8 cellular contexts compared by ENCODE assay signal in genomic region chr11:66080055-66080817, GRCh38. TPM values are rescaled to one million over a fixed set of nuclear protein-coding genes. Genes with fewer than 3 reads are reported as not detected.
DNase-seq lines count a peak whose midpoint lies in the region; ATAC-seq and TF ChIP-seq lines count a peak whose summit lies in the region.

No MANE protein-coding gene starts in this region.

- ATAC-seq in GM21717 (IDR thresholded peaks at IDR 0.05; ENCODE audit: unreplicated experiment) (no peak), GM23338 (no peak)

- no peak overlapping the region for H3K4me3 ChIP-seq in esophagus (ENCODE audit: low read depth in 1 of 2, low read length in 2 of 2)
- no peak overlapping the region for H3K4me3 ChIP-seq in skin epidermis
- H3K4me3 ChIP-seq in GM23338: no peak overlapping the region

- 0 out of 2 replicates have a peak, but pooled peaks cover 6% of the 10 kb centered on the region for H3F3A ChIP-seq in GM23338 (replicated peaks; ENCODE audit: low read depth)

- H3K4me3 Mint-ChIP-seq in activated CD4-positive, alpha-beta memory T cell treated with anti-CD3 and anti-CD28 coated beads, Interleukin-2, amount 10 ng/mL, durations not matched to agents 7 days and 5 days: peak overlapping the region; percentile 83
- H3K4me3 Mint-ChIP-seq in GM23338: no peak overlapping the region

- peaks cover 47% of the 10 kb centered on the region for H3K79me2 ChIP-seq in GM23338 (replicated peaks; ENCODE audit: insufficient read depth)

- TF ChIP-seq CTCF in GM23338 (conservative IDR thresholded peaks at IDR 0.05; ENCODE audit: low read depth in 2 of 2): no peak

- no peak overlapping the region for H3K4me2 ChIP-seq in GM23338

- peaks cover 0 to 3% of the 10 kb centered on the region in 2 donors for H3K36me3 ChIP-seq in esophagus (ENCODE audit: control insufficient read depth in 2 of 2, insufficient read depth in 2 of 2, low read length in 1 of 2)
- H3K36me3 ChIP-seq in GM23338 (ENCODE audit: insufficient read depth): no peaks in the 10 kb centered on the region; the same call in 1 of the 2 replicates

- H2AFZ ChIP-seq in GM23338: no peak overlapping the region

- POLR2A ChIA-PET in activated CD4-positive, alpha-beta memory T cell treated with anti-CD3 and anti-CD28 coated beads, Interleukin-2, amount 10 ng/mL, durations not matched to agents 7 days and 5 days (lab: Charles Lee): interaction anchor here (0.7 to 6.9 kb wide), 6 partner anchors 11 to 45 kb away, joined by 3 to 88 read pairs (median 23); partner anchors contain the start of genes PACS1 and SF3B2

- H3K4me1 Mint-ChIP-seq in activated CD4-positive, alpha-beta memory T cell treated with anti-CD3 and anti-CD28 coated beads, Interleukin-2, amount 10 ng/mL, durations not matched to agents 7 days and 5 days: peaks cover 65% of the 10 kb centered on the region
- no peaks in the 10 kb centered on the region; the same call in 2 of the 3 replicates for H3K4me1 Mint-ChIP-seq in GM23338

- no peaks in the 10 kb centered on the region for H3K9me3 ChIP-seq in esophagus (ENCODE audit: control insufficient read depth in 2 of 2, insufficient read depth in 1 of 2, low read depth in 1 of 2, low read length in 1 of 2)

- H4K20me1 ChIP-seq in GM23338 (replicated peaks; ENCODE audit: insufficient read depth): peaks cover 19% of the 10 kb centered on the region

- WGBS in esophagus, 2 donors: 51 to 58% methylated on average over 9 of the region's 9 CpGs

- no peaks in the 10 kb centered on the region for H3K9me2 ChIP-seq in GM23338 (ENCODE audit: insufficient read depth)

- peaks cover 35% of the 10 kb centered on the region for H3K36me3 Mint-ChIP-seq in activated CD4-positive, alpha-beta memory T cell treated with anti-CD3 and anti-CD28 coated beads, Interleukin-2, amount 10 ng/mL, durations not matched to agents 7 days and 5 days (ENCODE audit: low read depth)
- no peaks in the 10 kb centered on the region for H3K36me3 Mint-ChIP-seq in GM23338 (ENCODE audit: low read depth)

- DNase-seq in SIG-M5 treated with dmso at 0.1 percent for 504 hours (lab: John Stamatoyannopoulos, UW; ENCODE audit: unreplicated experiment) (peak; percentile 25), SIG-M5 (lab: John Stamatoyannopoulos, UW) (no peak), NCI-H146 (lab: John Stamatoyannopoulos, UW) (no peak), GM23338 (ENCODE audit: low spot score) (no peak)
- DNase-seq in activated CD4-positive, alpha-beta memory T cell treated with anti-CD3 and anti-CD28 coated beads, Interleukin-2, amount 10 ng/mL, durations not matched to agents 7 days and 5 days: peak; percentile 72

- H3K27me3 Mint-ChIP-seq in activated CD4-positive, alpha-beta memory T cell treated with anti-CD3 and anti-CD28 coated beads, Interleukin-2, amount 10 ng/mL, durations not matched to agents 7 days and 5 days: no peaks in the 10 kb centered on the region
- no peaks in the 10 kb centered on the region for H3K27me3 Mint-ChIP-seq in GM23338 (ENCODE audit: insufficient read depth, low read depth, poor library complexity)

- H3K4me1 ChIP-seq in esophagus (ENCODE audit: control insufficient read depth in 2 of 2, insufficient read depth in 2 of 2, low read length in 1 of 2) (peaks cover 0 to 6% of the 10 kb centered on the region in 2 donors), GM23338 (ENCODE audit: insufficient read depth) (no peaks in the 10 kb centered on the region)

- H3K9me3 Mint-ChIP-seq in activated CD4-positive, alpha-beta memory T cell treated with anti-CD3 and anti-CD28 coated beads, Interleukin-2, amount 10 ng/mL, durations not matched to agents 7 days and 5 days: no peaks in the 10 kb centered on the region
- H3K9me3 Mint-ChIP-seq in GM23338: no peaks in the 10 kb centered on the region

- no peaks in the 10 kb centered on the region for H3K27me3 ChIP-seq in esophagus (ENCODE audit: control insufficient read depth in 1 of 2, insufficient read depth in 2 of 2, low read length in 2 of 2)
- H3K27me3 ChIP-seq in GM23338 (ENCODE audit: insufficient read depth): no peaks in the 10 kb centered on the region

- peak overlapping the region; percentile 100 for H3K27ac Mint-ChIP-seq in activated CD4-positive, alpha-beta memory T cell treated with anti-CD3 and anti-CD28 coated beads, Interleukin-2, amount 10 ng/mL, durations not matched to agents 7 days and 5 days
- H3K27ac Mint-ChIP-seq in GM23338: no peak overlapping the region

- H3K27ac ChIP-seq in esophagus (ENCODE audit: low read depth in 2 of 2, low read length in 1 of 2) (peak overlapping the region; percentile 72 to 90), skin epidermis (peak overlapping the region in 20 of 21 experiments; percentile 27 to 89 (median 70)), GM23338 (ENCODE audit: low read depth) (no peak overlapping the region)

- CTCF ChIA-PET in activated CD4-positive, alpha-beta memory T cell treated with anti-CD3 and anti-CD28 coated beads, Interleukin-2, amount 10 ng/mL, durations not matched to agents 7 days and 5 days (lab: Charles Lee): interaction anchor here (0.6 to 2.9 kb wide), 7 partner anchors 11 to 53 kb away, joined by 3 to 49 read pairs (median 5); partner anchors contain the start of genes PACS1 and SF3B2

TF ChIP-seq in GM23338, 12 proteins besides CTCF, POLR2A, EP300 and RAD21 (continues in another document):
- TF ChIP-seq NANOG (IDR thresholded peaks at IDR 0.05; ENCODE audit: borderline replicate concordance) (no peak), ZNF114 (CRISPR knock-in tag; IDR thresholded peaks at IDR 0.05) (no peak), JUNB (IDR thresholded peaks at IDR 0.05; ENCODE audit: unreplicated experiment) (no peak)

RNA-seq across cellular contexts. Expression of gene PACS1, which starts 10.2 kb away (rescaled TPM):
- total RNA-seq in activated CD4-positive, alpha-beta memory T cell treated with anti-CD3 and anti-CD28 coated beads, Interleukin-2, amount 10 ng/mL, durations not matched to agents 7 days and 5 days: 10 to 100 TPM; 86.4 to 95.0 TPM
- polyA plus RNA-seq in esophagus (10 to 100 TPM; 16.0 to 24.8 TPM), GM23338 (2016; fragmentation: Nextera tagmentation; extraction: Ambion mirVana) (8.0 and 8.8 TPM in 2 replicates)
- 23.7 and 37.5 TPM in 2 replicates for total RNA-seq in GM23338 (2014; rRNA removed; shearing (Covaris generic))

RNA-seq across cellular contexts. Expression of gene SF3B2, which starts 28.1 kb away (rescaled TPM):
- total RNA-seq in activated CD4-positive, alpha-beta memory T cell treated with anti-CD3 and anti-CD28 coated beads, Interleukin-2, amount 10 ng/mL, durations not matched to agents 7 days and 5 days: 100 to 1,000 TPM; 230 to 241 TPM
- polyA plus RNA-seq in esophagus: 10 to 100 TPM; 61.9 to 80.2 TPM
- total RNA-seq in GM23338 (2014; rRNA removed; shearing (Covaris generic)): 173 and 180 TPM in 2 replicates
- polyA plus RNA-seq in GM23338 (2016; fragmentation: Nextera tagmentation; extraction: Ambion mirVana): 173 and 191 TPM in 2 replicates

RNA-seq across cellular contexts. Expression of gene GAL3ST3, which starts 31.3 kb away (rescaled TPM):
- total RNA-seq in activated CD4-positive, alpha-beta memory T cell treated with anti-CD3 and anti-CD28 coated beads, Interleukin-2, amount 10 ng/mL, durations not matched to agents 7 days and 5 days: not detected
- under 1 TPM in 1 of 2 donors, not detected in 1; 0.01 TPM for polyA plus RNA-seq in esophagus
- 48.0 and 63.4 TPM in 2 replicates for total RNA-seq in GM23338 (2014; rRNA removed; shearing (Covaris generic))
- polyA plus RNA-seq in GM23338 (2016; fragmentation: Nextera tagmentation; extraction: Ambion mirVana): 12.7 and 15.6 TPM in 2 replicates

RNA-seq across cellular contexts. Expression of gene CATSPER1, which starts 54.0 kb away (rescaled TPM):
- total RNA-seq in activated CD4-positive, alpha-beta memory T cell treated with anti-CD3 and anti-CD28 coated beads, Interleukin-2, amount 10 ng/mL, durations not matched to agents 7 days and 5 days: under 1 TPM; 0.33 to 0.58 TPM
- under 1 TPM; 0.05 to 0.06 TPM for polyA plus RNA-seq in esophagus
- total RNA-seq in GM23338 (2014; rRNA removed; shearing (Covaris generic)): not detected in 2 replicates
- polyA plus RNA-seq in GM23338 (2016; fragmentation: Nextera tagmentation; extraction: Ambion mirVana): not detected in 2 replicates

Comparison
In these comparisons a context has a peak if more than half of its experiments do, and no peak if none do; other contexts are left out.
1. DNase-seq: peak in SIG-M5 treated with dmso at 0.1 percent for 504 hours (single experiment) and activated CD4-positive, alpha-beta memory T cell treated with anti-CD3 and anti-CD28 coated beads, Interleukin-2, amount 10 ng/mL, durations not matched to agents 7 days and 5 days (single experiment); none in SIG-M5 (single experiment), NCI-H146 (single experiment) and GM23338 (single experiment).
2. RNA of gene GAL3ST3, which starts 31.3 kb away (total RNA-seq): 48.0 to 63.4 TPM in GM23338; not detected in activated CD4-positive, alpha-beta memory T cell treated with anti-CD3 and anti-CD28 coated beads, Interleukin-2, amount 10 ng/mL, durations not matched to agents 7 days and 5 days; every median in the first group is over 10 times any median in the second.